8 cellular contexts compared by ENCODE assay signal in the genomic region with DNA sequence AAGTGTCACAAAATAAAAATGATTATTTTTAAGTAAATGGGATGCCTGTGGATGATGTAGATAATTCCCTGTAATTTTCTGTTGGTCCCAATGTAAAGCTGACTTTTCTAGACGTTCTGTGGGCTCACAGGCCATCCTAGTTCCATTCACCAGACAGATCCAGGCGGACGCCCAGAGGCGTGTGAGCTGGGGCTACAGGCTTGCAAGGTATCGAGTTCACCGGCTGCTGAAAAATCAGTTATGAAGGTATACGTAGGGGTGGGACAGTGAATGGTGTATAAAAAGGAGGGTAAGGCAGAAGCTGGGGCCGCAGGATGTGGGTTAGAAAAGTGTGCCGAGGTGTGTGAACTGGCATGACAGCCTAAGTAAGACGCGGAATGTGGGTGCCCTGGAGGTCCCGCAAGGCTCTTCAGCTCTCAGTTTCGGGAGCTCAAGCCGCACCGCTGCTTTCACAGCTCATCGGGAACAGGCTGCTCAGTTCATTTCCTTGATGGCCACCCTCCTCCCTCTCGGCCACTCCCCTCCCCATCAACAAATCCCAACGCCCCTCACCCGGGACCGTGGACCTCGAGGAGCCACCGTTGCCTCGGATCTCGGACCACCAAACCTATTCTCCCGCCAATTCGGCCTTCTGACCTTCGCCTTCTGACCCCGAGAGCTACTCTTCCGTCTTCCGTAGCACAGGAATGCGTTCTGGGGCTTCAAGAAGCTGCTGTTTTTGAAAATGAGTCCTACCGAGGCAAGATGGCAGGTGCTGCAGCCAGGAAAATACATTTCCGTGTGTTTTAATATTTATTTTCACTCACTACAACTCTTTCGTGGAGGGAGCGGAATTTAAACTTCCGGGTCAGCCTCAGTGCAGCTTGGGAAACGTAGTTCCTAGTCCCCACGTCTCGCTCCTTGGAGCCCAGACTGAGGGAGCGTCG. TPM values are rescaled to one million over a fixed set of nuclear protein-coding genes. Genes with fewer than 3 reads are reported as not detected.
DNase-seq lines count a peak whose midpoint lies in the region; ATAC-seq lines count a peak whose summit lies in the region.

A gene with protein sequence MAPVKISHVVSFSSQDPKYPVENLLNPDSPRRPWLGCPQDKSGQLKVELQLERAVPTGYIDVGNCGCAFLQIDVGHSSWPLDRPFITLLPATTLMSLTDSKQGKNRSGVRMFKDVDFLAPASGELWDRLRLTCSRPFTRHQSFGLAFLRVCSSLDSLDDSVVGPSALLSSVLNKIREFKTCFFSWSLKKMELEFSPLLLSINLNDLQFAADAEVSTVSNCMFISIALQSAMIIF (minus strand): TSS at position 782 of the 926 bp plus-strand sequence. CDS start 5,241 bp downstream, outside the sequence.

- peak; percentile 84 for ATAC-seq in GM19324 (IDR thresholded peaks at IDR 0.05; ENCODE audit: low FRiP score, unreplicated experiment)
- peak; percentile 67 for ATAC-seq in HG03442 (IDR thresholded peaks at IDR 0.05; ENCODE audit: unreplicated experiment)

- H3K4me1 Mint-ChIP-seq in activated CD4-positive, alpha-beta T cell treated with anti-CD3 and anti-CD28 coated beads, Interleukin-2, amount 10 ng/mL, durations not matched to agents 24 days and 14 days: peaks cover 37% of the 10 kb centered on the region

- H3K27me3 Mint-ChIP-seq in activated CD4-positive, alpha-beta T cell treated with anti-CD3 and anti-CD28 coated beads, Interleukin-2, amount 10 ng/mL, durations not matched to agents 24 days and 14 days: no peaks in the 10 kb centered on the region

- DNase-seq in CD1c-positive myeloid dendritic cell (ENCODE audit: extremely low spot score): peak; percentile 90
- peak; percentile 70 for DNase-seq in NCI-H460 (ENCODE audit: extremely low read depth, low read depth)
- DNase-seq in activated CD4-positive, alpha-beta T cell treated with anti-CD3 and anti-CD28 coated beads, Interleukin-2, amount 10 ng/mL, durations not matched to agents 24 days and 14 days: no peak
- peak; percentile 83 for DNase-seq in ecto neural progenitor cell (ENCODE audit: low spot score)
- DNase-seq in lung microvascular endothelial cell (ENCODE audit: low read depth in 2 of 2): peak; percentile 91
- DNase-seq in stimulated activated CD8-positive, alpha-beta memory T cell treated with anti-CD3 and anti-CD28 coated beads, Interleukin-15, amount 100 ng/mL, for 1 hour (ENCODE audit: low read depth): peak; percentile 54

- H3K4me3 Mint-ChIP-seq in activated CD4-positive, alpha-beta T cell treated with anti-CD3 and anti-CD28 coated beads, Interleukin-2, amount 10 ng/mL, durations not matched to agents 24 days and 14 days: peak within 1 kb of the TSS; percentile 100

- H3K9me3 Mint-ChIP-seq in activated CD4-positive, alpha-beta T cell treated with anti-CD3 and anti-CD28 coated beads, Interleukin-2, amount 10 ng/mL, durations not matched to agents 24 days and 14 days: no peaks in the 10 kb centered on the region

- H3K27ac Mint-ChIP-seq in activated CD4-positive, alpha-beta T cell treated with anti-CD3 and anti-CD28 coated beads, Interleukin-2, amount 10 ng/mL, durations not matched to agents 24 days and 14 days: peak within 1 kb of the TSS; percentile 99

- peaks cover 37% of the 10 kb centered on the region for H3K36me3 Mint-ChIP-seq in activated CD4-positive, alpha-beta T cell treated with anti-CD3 and anti-CD28 coated beads, Interleukin-2, amount 10 ng/mL, durations not matched to agents 24 days and 14 days (ENCODE audit: low read depth)

- intact Hi-C loops in activated CD4-positive, alpha-beta T cell treated with anti-CD3 and anti-CD28 coated beads, Interleukin-2, amount 10 ng/mL, durations not matched to agents 24 days and 14 days (cut with micrococcal nuclease): loop anchor here (1.0 to 2.0 kb wide), 6 partner anchors 17 to 297 kb away; a partner anchor contains a TSS

RNA-seq across cellular contexts. Expression of the gene that starts here (rescaled TPM):
- total RNA-seq in NCI-H460 (2014; rRNA removed; shearing (Covaris generic)): 2.0 and 3.2 TPM in 2 replicates
- polyA plus RNA-seq in NCI-H460 (2014; cell fraction: nucleus; rRNA removed): 3.6 and 4.5 TPM in 2 replicates
- 20.7 and 20.9 TPM in 2 replicates for total RNA-seq in activated CD4-positive, alpha-beta T cell treated with anti-CD3 and anti-CD28 coated beads, Interleukin-2, amount 10 ng/mL, durations not matched to agents 24 days and 14 days
- 5.7 and 6.0 TPM in 2 replicates for total RNA-seq in lung microvascular endothelial cell
